Comparison of ENCODE assay signal across 8 cellular contexts in the genomic region with DNA sequence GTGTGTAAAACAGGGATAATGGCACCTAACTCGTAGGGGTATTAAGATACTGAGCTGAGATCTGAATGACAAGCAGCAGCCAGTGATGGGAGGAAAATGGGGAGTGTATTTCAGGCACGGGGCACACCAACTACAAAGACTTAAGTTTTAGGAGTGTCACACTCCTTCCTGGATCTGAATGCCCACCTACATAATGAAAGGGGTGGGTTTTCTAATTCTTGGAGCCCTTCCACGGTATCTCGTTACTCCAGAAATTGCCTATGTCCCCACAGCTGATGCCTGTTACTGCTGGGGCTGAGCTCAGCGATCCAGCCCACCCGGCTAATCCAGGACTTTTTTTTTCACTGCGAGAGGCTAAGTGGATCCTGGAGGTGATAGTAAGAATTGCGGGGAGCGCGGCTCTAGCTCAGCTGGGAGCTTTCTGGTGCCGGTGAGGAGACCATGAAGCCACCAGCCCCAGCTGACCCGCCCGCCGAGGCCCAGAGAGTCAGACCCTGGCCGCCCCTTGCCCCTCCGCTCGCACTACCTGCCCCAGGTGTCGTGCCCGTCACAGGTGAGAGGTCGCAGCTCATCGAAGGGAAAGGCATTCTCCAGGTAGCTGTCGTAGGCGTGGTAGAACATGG. TPM values are rescaled to one million over a fixed set of nuclear protein-coding genes. Genes with fewer than 3 reads are reported as not detected.
DNase-seq lines count a peak whose midpoint lies in the region; ATAC-seq and TF ChIP-seq lines count a peak whose summit lies in the region.

No MANE protein-coding gene starts in this region.

- intact Hi-C loops in lower lobe of right lung (cut with DNase I), result loop anchor here (5.0 kb wide), 1 partner anchor 61 kb away; no protein-coding TSS in a partner anchor

- H3K36me3 ChIP-seq in GM23248 (ENCODE audit: low read depth), result no peaks in the 10 kb centered on the region; the same call in 1 of the 2 replicates
- H3K36me3 ChIP-seq in lower lobe of right lung, result peaks cover 33% of the 10 kb centered on the region
- peaks cover 8 to 30% (median 16%) of the 10 kb centered on the region in 4 donors for H3K36me3 ChIP-seq in upper lobe of left lung

- in situ Hi-C loops in GM23248 (cut with MboI), result no loop called here

- H3K9ac ChIP-seq in GM23248, result peak overlapping the region; percentile 74

- peak overlapping the region; percentile 88 for H2AFZ ChIP-seq in GM23248

- 5% methylated on average over 22 to 23 of the region's 23 CpGs for WGBS in GM23248 (ENCODE audit: low coverage in 1 of 2, low lambda C conversion rate in 2 of 2, missing lambda C conversion rate in 2 of 2), 2 experiments
- WGBS in upper lobe of left lung, 2 donors, result 5 to 10% methylated on average over 9 to 20 of the region's 23 CpGs

- peak overlapping the region; percentile 68; the same call in 1 of the 2 replicates for H3K27ac ChIP-seq in GM23248
- H3K27ac ChIP-seq in lower lobe of right lung, result peak overlapping the region; percentile 83
- H3K27ac ChIP-seq in upper lobe of left lung, result peak overlapping the region; percentile 81 to 94 (median 87)

- H3K9me3 ChIP-seq in GM23248 (ENCODE audit: low read depth) (no peaks in the 10 kb centered on the region), lower lobe of right lung (no peaks in the 10 kb centered on the region), upper lobe of left lung (no peaks in the 10 kb centered on the region)

- H3K79me2 ChIP-seq in GM23248 (ENCODE audit: insufficient read depth), result no peaks in the 10 kb centered on the region; the same call in 1 of the 2 replicates

- H4K20me1 ChIP-seq in GM23248 (ENCODE audit: insufficient read depth), result no peaks in the 10 kb centered on the region

- H3K4me3 ChIP-seq in GM23248 (peak overlapping the region; percentile 80), choroid plexus epithelial cell (ENCODE audit: low read depth, low read length) (peak overlapping the region; percentile 96), lower lobe of right lung (peak overlapping the region; percentile 72), upper lobe of left lung (peak overlapping the region; percentile 48 to 94 (median 80))

- H3K9me2 ChIP-seq in GM23248 (ENCODE audit: insufficient read depth), result no peaks in the 10 kb centered on the region

- H3K27me3 ChIP-seq in GM23248 (replicated peaks; ENCODE audit: insufficient read depth) (no peaks in the 10 kb centered on the region), lower lobe of right lung (ENCODE audit: low read depth) (no peaks in the 10 kb centered on the region), upper lobe of left lung (no peaks in the 10 kb centered on the region)

- no peak for TF ChIP-seq POLR2A in upper lobe of left lung (IDR thresholded peaks at IDR 0.05)

- TF ChIP-seq CTCF in choroid plexus epithelial cell (conservative IDR thresholded peaks at IDR 0.05; ENCODE audit: low read depth, low read length) (peak; percentile 17), lower lobe of right lung (IDR thresholded peaks at IDR 0.05) (no peak), upper lobe of left lung (IDR thresholded peaks at IDR 0.05) (peak in 1 of 6 experiments; percentile 24)

- H3K4me1 ChIP-seq in GM23248 (ENCODE audit: insufficient read depth), result peaks cover 7% of the 10 kb centered on the region
- peaks cover 38% of the 10 kb centered on the region for H3K4me1 ChIP-seq in lower lobe of right lung
- peaks cover 27 to 37% (median 33%) of the 10 kb centered on the region in 4 donors for H3K4me1 ChIP-seq in upper lobe of left lung

- DNase-seq in COLO829 (ENCODE audit: low spot score), result peak; percentile 13
- DNase-seq in GM23248, result peak; percentile 70
- DNase-seq in RKO (ENCODE audit: low spot score), result peak; percentile 79
- DNase-seq in choroid plexus epithelial cell (ENCODE audit: low read depth), result no peak
- peak; percentile 54 for DNase-seq in lower lobe of right lung
- DNase-seq in upper lobe of left lung, result peak in 1 of 2 donors; percentile 82
- DNase-seq in T-helper 9 cell, result no peak

- peaks cover 22% of the 10 kb centered on the region for H3F3A ChIP-seq in GM23248 (ENCODE audit: insufficient read depth)

- peak; percentile 37 to 51 for ATAC-seq in lower lobe of right lung
- ATAC-seq in upper lobe of left lung (ENCODE audit: low FRiP score in 2 of 2), result peak; percentile 29 to 54
- ATAC-seq in GM19452 (IDR thresholded peaks at IDR 0.05; ENCODE audit: unreplicated experiment), result no peak

- H3K4me2 ChIP-seq in GM23248 (ENCODE audit: unreplicated experiment), result peak overlapping the region; percentile 93

- no peak for TF ChIP-seq EP300 in upper lobe of left lung (IDR thresholded peaks at IDR 0.05)

RNA-seq across cellular contexts. Expression of gene EDEM2, which starts 0.7 kb away (rescaled TPM):
- total RNA-seq in GM23248 (2014; rRNA removed; shearing (Covaris generic)), result 25.8 and 34.9 TPM in 2 replicates
- 31.9 and 33.5 TPM in 2 replicates for polyA plus RNA-seq in GM23248 (2016; fragmentation: Nextera tagmentation; extraction: Ambion mirVana)
- 45.4 TPM for total RNA-seq in lower lobe of right lung
- 10 to 100 TPM; 22.0 to 46.2 (median 35.6) TPM for total RNA-seq in upper lobe of left lung

RNA-seq across cellular contexts. Expression of gene PROCR, which starts 25.5 kb away (rescaled TPM):
- total RNA-seq in GM23248 (2014; rRNA removed; shearing (Covaris generic)), result 34.4 and 44.3 TPM in 2 replicates
- 38.5 and 38.7 TPM in 2 replicates for polyA plus RNA-seq in GM23248 (2016; fragmentation: Nextera tagmentation; extraction: Ambion mirVana)
- total RNA-seq in lower lobe of right lung, result 15.7 TPM
- total RNA-seq in upper lobe of left lung, result 10 to 100 TPM in 4 of 6 donors, 1 to 10 TPM in 2; 5.2 to 24.7 (median 11.6) TPM

RNA-seq across cellular contexts. Expression of gene TRPC4AP, which starts 53.8 kb away (rescaled TPM):
- 57.0 and 63.4 TPM in 2 replicates for total RNA-seq in GM23248 (2014; rRNA removed; shearing (Covaris generic))
- polyA plus RNA-seq in GM23248 (2016; fragmentation: Nextera tagmentation; extraction: Ambion mirVana), result 92.7 and 93.4 TPM in 2 replicates
- total RNA-seq in lower lobe of right lung (63.2 TPM), upper lobe of left lung (100 to 1,000 TPM in 2 of 6 donors, 10 to 100 TPM in 4; 64.3 to 118 (median 80.5) TPM)

Comparison
In these comparisons a context has a peak if more than half of its experiments do, and no peak if none do; other contexts are left out.
1. DNase-seq: peak in COLO829 (single experiment), GM23248 (single experiment), RKO (single experiment) and lower lobe of right lung (single experiment); none in choroid plexus epithelial cell (single experiment) and T-helper 9 cell (single experiment).
2. Peak in every context shown above with its lines, with median percentiles within 50 percentile points of each other: H3K27ac ChIP-seq and H3K4me3 ChIP-seq.